ENCODE assay signal across 8 cellular contexts in the genomic region with DNA sequence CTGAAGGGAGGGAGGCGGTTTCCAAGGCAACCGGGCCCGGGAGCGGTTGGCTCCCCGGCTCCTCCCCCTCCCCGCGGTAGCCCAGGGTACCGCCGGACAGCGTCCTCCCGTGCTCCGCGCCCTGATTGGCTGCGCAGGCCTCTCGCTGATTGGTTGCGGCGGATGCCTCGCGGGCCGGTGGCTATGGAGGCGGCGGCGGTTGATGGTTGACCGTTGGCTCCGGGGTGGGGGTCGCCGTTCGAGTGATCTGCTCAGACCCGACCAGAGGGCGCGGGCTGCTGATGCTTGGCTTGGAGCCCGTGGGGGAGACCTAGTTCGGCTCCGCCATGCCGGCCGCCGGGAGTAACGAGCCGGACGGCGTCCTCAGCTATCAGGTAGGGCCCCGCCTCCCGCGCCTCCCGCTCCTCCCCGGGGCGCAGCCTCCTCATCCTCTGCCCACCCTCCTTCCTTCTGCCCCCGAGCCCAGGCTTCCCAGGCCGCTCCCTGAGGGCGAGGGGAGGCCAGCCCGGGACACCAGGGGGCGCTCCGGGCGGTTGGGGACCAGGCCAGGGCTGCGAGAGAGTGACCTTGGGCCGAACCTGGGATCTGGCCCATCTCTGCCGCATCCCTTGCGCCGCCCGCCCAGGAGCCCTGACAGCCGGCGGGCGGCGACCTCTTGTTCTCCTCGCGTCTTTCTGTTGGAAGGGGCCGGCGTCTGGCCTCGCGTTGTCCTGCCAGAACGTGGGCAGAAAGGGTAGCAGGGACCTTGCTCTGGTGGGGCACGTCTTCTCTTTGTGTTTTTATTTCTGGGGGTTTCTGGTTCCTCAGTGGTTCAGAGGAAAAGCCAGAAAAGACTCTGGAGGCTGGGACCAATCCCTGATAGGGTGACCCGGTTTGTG. TPM values are rescaled to one million over a fixed set of nuclear protein-coding genes. Genes with fewer than 3 reads are reported as not detected.
A peak's percentile ranks its signal among the peaks of the same experiment; 100 is the strongest.
DNase-seq lines count a peak whose midpoint lies in the region; ATAC-seq and TF ChIP-seq lines count a peak whose summit lies in the region.

SLC4A8 (plus strand) TSS at position 170 of the 878 bp plus-strand sequence; CDS start at position 327, 157 bp downstream.

- H3K4me1 ChIP-seq in aorta (ENCODE audit: control insufficient read depth in 1 of 2, insufficient read depth in 2 of 2, low read length in 2 of 2): no peaks in the 10 kb centered on the region

- peak; percentile 92 for ATAC-seq in HG02798 (IDR thresholded peaks at IDR 0.05; ENCODE audit: poor library complexity, unreplicated experiment)
- peak; percentile 93 for ATAC-seq in aorta (ENCODE audit: low FRiP score)

- no peaks in the 10 kb centered on the region for H3K27me3 ChIP-seq in aorta (ENCODE audit: control insufficient read depth in 1 of 2, insufficient read depth in 2 of 2, low read length in 1 of 2)

- H3K9me3 ChIP-seq in aorta (ENCODE audit: control insufficient read depth, low read length): no peaks in the 10 kb centered on the region

- H3K4me3 ChIP-seq in astrocyte of the cerebellum (ENCODE audit: low read depth, low read length): peak within 1 kb of the TSS; percentile 61
- peak within 1 kb of the TSS in 1 of 2 donors; percentile 0 for H3K4me3 ChIP-seq in aorta (ENCODE audit: low read length in 2 of 2)

- H3K36me3 ChIP-seq in aorta (ENCODE audit: control insufficient read depth in 1 of 2, insufficient read depth in 2 of 2, low read length in 1 of 2): no peaks in the 10 kb centered on the region

- WGBS in aorta, 2 donors: 2% methylated on average over 71 to 73 of the region's 73 CpGs

- in situ Hi-C loops in astrocyte of the cerebellum (cut with HindIII; ENCODE audit: low sequenced_read_pairs): loop anchor here (5.0 kb wide), 1 partner anchor 92 kb away; no protein-coding TSS in a partner anchor

- no peak within 1 kb of the TSS for H3K27ac ChIP-seq in aorta (ENCODE audit: low read depth in 1 of 2, low read length in 2 of 2)

- intact Hi-C loops in aorta (cut with DNase I): loop anchor here in 1 of 2 donors (5.0 kb wide), 1 partner anchor 107 kb away; no protein-coding TSS in a partner anchor

- peak; percentile 82 for TF ChIP-seq CTCF in GM12874 (IDR thresholded peaks at IDR 0.05; ENCODE audit: insufficient read depth, low read depth, low read length)
- TF ChIP-seq CTCF in astrocyte of the cerebellum (IDR thresholded peaks at IDR 0.05; ENCODE audit: low read depth, low read length, missing control alignments): peak; percentile 84

- DNase-seq in NCI-H146 treated with DMSO at 0.1 percent for 48 hours (lab: John Stamatoyannopoulos, UW; ENCODE audit: unreplicated experiment) (peak; percentile 94), T-helper 22 cell (ENCODE audit: low read depth) (peak; percentile 64), astrocyte of the cerebellum (ENCODE audit: low read depth) (peak; percentile 45), hypothalamus (lab: John Stamatoyannopoulos, UW) (peak; percentile 67 to 98 (median 93)), renal cortical epithelial cell (ENCODE audit: low read depth) (peak; percentile 46), aorta (peak; percentile 90 to 94)

RNA-seq across cellular contexts. Expression of gene SLC4A8, which starts in this region (rescaled TPM):
- 1.0 and 2.1 TPM in 2 replicates for total RNA-seq in renal cortical epithelial cell
- total RNA-seq in aorta: 1 to 10 TPM; 1.4 to 3.2 TPM
- 1 to 10 TPM in 1 of 2 donors, under 1 TPM in 1; 0.36 to 6.1 TPM for polyA plus RNA-seq in aorta
